In the genomic region with DNA sequence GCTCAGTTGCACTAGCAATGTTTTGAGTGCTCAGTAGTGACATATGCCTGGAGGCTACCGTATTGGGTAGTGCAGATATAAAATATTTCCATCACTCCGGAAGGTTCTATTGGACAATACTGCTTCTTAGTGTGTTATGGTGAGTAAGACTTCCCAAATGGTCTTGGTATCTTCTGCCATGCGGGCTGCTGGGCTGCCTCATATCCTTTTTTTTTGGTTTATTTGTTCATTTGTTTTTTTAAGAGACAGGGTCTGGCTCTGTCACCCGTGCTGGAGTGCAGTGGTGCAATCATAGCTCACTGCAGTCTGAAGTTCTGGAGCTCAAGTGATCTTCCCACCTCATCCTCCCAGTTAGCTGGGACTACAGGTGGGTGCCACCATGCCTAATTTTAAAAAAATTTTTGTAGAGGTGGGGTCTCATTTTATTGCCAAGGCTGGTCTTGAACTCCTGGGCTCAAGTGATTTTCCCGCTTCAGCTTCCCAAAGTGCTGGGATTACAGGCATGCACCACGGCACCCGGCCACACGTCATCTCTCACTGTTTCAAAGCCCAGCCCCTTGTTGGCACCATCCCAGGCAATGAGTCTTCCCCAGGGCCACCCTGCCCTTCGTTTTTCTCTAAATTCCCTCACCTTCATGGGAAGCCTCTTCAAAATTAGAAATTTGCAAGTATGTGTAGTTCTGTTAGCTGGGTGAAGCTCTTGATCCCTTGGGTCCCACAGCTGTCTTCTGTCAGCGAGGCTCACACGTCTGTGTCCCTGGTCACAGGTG, we compare ENCODE assay signal across 15 cellular contexts.
DNase-seq lines count a peak whose midpoint lies in the region; ATAC-seq, FAIRE-seq and TF ChIP-seq lines count a peak whose summit lies in the region.
"Had no signal": no experiment of that assay in that cellular context is flagged by ENCODE, and none has a peak within 500 bp of the region (broad histone marks: within the 10 kb centered on the region; RNA-seq: fewer than 3 reads in every experiment).

No MANE protein-coding gene starts in this region.

- H3K4me3 ChIP-seq in astrocyte (ENCODE audit: insufficient read depth, low read depth, low read length): no peak overlapping the region
- H3K4me3 ChIP-seq: esophagus muscularis mucosa had no signal

- no peaks in the 10 kb centered on the region for H3K9me3 ChIP-seq in astrocyte (ENCODE audit: insufficient read depth, low read depth, low read length)
- H3K9me3 ChIP-seq: esophagus muscularis mucosa had no signal

- H3K9me3 Mint-ChIP-seq in astrocyte (ENCODE audit: unreplicated experiment): no peaks in the 10 kb centered on the region
- H3K9me3 Mint-ChIP-seq: central memory CD8-positive, alpha-beta T cell had no signal

- peaks cover 17% of the 10 kb centered on the region for H3K4me1 ChIP-seq in astrocyte (ENCODE audit: insufficient read depth, low read length)
- H3K4me1 ChIP-seq: esophagus muscularis mucosa had no signal

- H3K79me2 ChIP-seq in astrocyte (ENCODE audit: insufficient read depth, low read length): no peaks in the 10 kb centered on the region

- no peaks in the 10 kb centered on the region for H3K27me3 ChIP-seq in astrocyte (ENCODE audit: insufficient read depth, low read length)

- no peaks in the 10 kb centered on the region for H3K27me3 Mint-ChIP-seq in astrocyte (ENCODE audit: low read depth, unreplicated experiment)

- peak overlapping the region; percentile 20 for H2AFZ ChIP-seq in astrocyte (ENCODE audit: low read depth, low read length)

- H3K4me1 Mint-ChIP-seq in astrocyte (ENCODE audit: low read depth, unreplicated experiment): peaks cover 16% of the 10 kb centered on the region

- H3K4me3 Mint-ChIP-seq in astrocyte (ENCODE audit: unreplicated experiment): peak overlapping the region; percentile 52
- H3K4me3 Mint-ChIP-seq: central memory CD8-positive, alpha-beta T cell had no signal

- H3K9ac ChIP-seq in astrocyte (ENCODE audit: low read length): peak overlapping the region; percentile 72

- ATAC-seq in GM18861 (IDR thresholded peaks at IDR 0.05; ENCODE audit: unreplicated experiment): no peak
- no peak for ATAC-seq in HG03108 (IDR thresholded peaks at IDR 0.05; ENCODE audit: unreplicated experiment)

- H3K4me2 ChIP-seq in astrocyte (ENCODE audit: low read length): peak overlapping the region; percentile 69

- no peaks in the 10 kb centered on the region for H4K20me1 ChIP-seq in astrocyte (ENCODE audit: insufficient read depth, low read length)

- peak overlapping the region; percentile 73 for H3K27ac Mint-ChIP-seq in astrocyte (ENCODE audit: unreplicated experiment)

- no peaks in the 10 kb centered on the region for H3K36me3 ChIP-seq in astrocyte (ENCODE audit: insufficient read depth, low read length)
- H3K36me3 ChIP-seq: esophagus muscularis mucosa had no signal

- DNase-seq in AG08396 (ENCODE audit: low spot score) (peak; percentile 30), HS-27A (ENCODE audit: low read depth) (peak; percentile 69), astrocyte (ENCODE audit: low read depth) (peak; percentile 67), kidney tubule cell (ENCODE audit: low spot score) (peak; percentile 40), NCI-H774 (lab: John Stamatoyannopoulos, UW) (no peak), NCI-H345 (lab: John Stamatoyannopoulos, UW) (no peak)
- DNase-seq: activated naive CD4-positive, alpha-beta T cell; C1 segment of cervical spinal cord; GOT3; NCI-H446 treated with DMSO at 0.1 percent for 48 hours had no signal

- no peak for FAIRE-seq in astrocyte (lab: Jason Lieb, UNC)
- FAIRE-seq: HepG2 had no signal

- no peaks in the 10 kb centered on the region for H3K36me3 Mint-ChIP-seq in astrocyte (ENCODE audit: low read depth, unreplicated experiment)

- TF ChIP-seq CTCF in astrocyte (IDR thresholded peaks at IDR 0.05; ENCODE audit: insufficient read depth, low read depth, low read length): no peak

- peak overlapping the region; percentile 86 for H3K27ac ChIP-seq in astrocyte (ENCODE audit: low read depth, low read length)
- H3K27ac ChIP-seq: esophagus muscularis mucosa had no signal

Comparison
In these comparisons a context has a peak if more than half of its experiments do, and no peak if none do; other contexts are left out.
1. DNase-seq: peak in AG08396 (single experiment), HS-27A (single experiment), astrocyte (single experiment) and kidney tubule cell (single experiment); none in NCI-H774 (single experiment) and NCI-H345 (single experiment).